ENCODE assay signal across 22 cellular contexts in the genomic region with DNA sequence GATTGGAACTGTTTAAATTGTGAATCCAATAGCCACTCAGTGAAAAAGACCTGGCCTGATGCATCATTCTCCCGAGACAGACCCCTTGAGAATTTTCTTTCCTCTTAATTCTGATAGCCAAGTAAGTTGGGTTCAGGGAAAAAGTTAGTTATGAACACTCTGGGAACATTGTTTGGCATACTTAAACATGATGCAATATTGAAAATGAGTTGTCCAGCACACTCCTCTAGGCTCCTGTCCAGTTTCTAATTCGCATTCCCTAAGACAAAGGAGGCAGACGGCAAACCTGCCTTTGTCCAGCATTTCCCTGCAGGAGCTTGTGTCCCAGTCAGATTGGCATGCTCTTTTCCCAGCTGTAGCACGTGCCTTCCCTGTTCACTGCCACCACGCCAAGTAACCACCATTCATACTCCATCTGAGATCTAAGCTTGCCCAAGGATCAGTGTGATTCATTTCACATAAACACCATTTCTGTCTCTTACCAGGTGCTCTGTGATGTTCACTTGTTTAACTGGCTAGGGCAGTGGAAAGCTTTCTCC.
DNase-seq lines count a peak whose midpoint lies in the region; ATAC-seq and TF ChIP-seq lines count a peak whose summit lies in the region.
"Had no signal": no experiment of that assay in that cellular context is flagged by ENCODE, and none has a peak within 500 bp of the region (broad histone marks: within the 10 kb centered on the region; RNA-seq: fewer than 3 reads in every experiment).

No MANE protein-coding gene starts in this region.

- in situ Hi-C loops in GM23248 (cut with MboI) = no loop called here

- WGBS in GM23248 (ENCODE audit: low coverage in 1 of 2, low lambda C conversion rate in 2 of 2, missing lambda C conversion rate in 2 of 2), 2 experiments = 2 to 3% methylated on average over 5 of the region's 5 CpGs
- WGBS in right cardiac atrium = 46% methylated on average over 5 of the region's 5 CpGs
- WGBS in stomach, 5 donors = 61 to 73% (median 63%) methylated on average over 5 of the region's 5 CpGs

- no peak for TF ChIP-seq EP300 in stomach (IDR thresholded peaks at IDR 0.05)

- H3K4me3 ChIP-seq in GM23248 = no peak overlapping the region
- H3K4me3 ChIP-seq in cardiac fibroblast (replicated peaks in 1 of 2; ENCODE audit: low read depth in 2 of 2, low read length in 2 of 2) = no peak overlapping the region
- H3K4me3 ChIP-seq in right cardiac atrium (ENCODE audit: low read length) = no peak overlapping the region
- no peak overlapping the region for H3K4me3 ChIP-seq in skeletal muscle cell (ENCODE audit: low read depth, low read length)
- H3K4me3 ChIP-seq in stomach = no peak overlapping the region
- H3K4me3 ChIP-seq in coronary artery = no peak overlapping the region
- H3K4me3 ChIP-seq: cardiac muscle cell, HAP-1, hepatocyte had no signal

- H3K4me1 ChIP-seq in GM23248 (ENCODE audit: insufficient read depth) = no peaks in the 10 kb centered on the region
- H3K4me1 ChIP-seq in right cardiac atrium (ENCODE audit: control insufficient read depth, insufficient read depth, low read length) = no peaks in the 10 kb centered on the region
- no peaks in the 10 kb centered on the region for H3K4me1 ChIP-seq in stomach
- H3K4me1 ChIP-seq: HAP-1 had no signal

- no peak overlapping the region for H3K9ac ChIP-seq in GM23248

- no peaks in the 10 kb centered on the region for H3K9me2 ChIP-seq in GM23248 (ENCODE audit: insufficient read depth)

- intact Hi-C loops in right cardiac atrium (cut with DNase I) (no loop called here), stomach (cut with DNase I; ENCODE audit: low total_unique reads) (no loop called here)

- H3K36me3 ChIP-seq in GM23248 (ENCODE audit: low read depth) (no peaks in the 10 kb centered on the region), stomach (no peaks in the 10 kb centered on the region)
- H3K36me3 ChIP-seq: cardiac muscle cell, HAP-1 had no signal

- no peaks in the 10 kb centered on the region for H3K79me2 ChIP-seq in GM23248 (ENCODE audit: insufficient read depth)
- H3K79me2 ChIP-seq: hepatocyte had no signal

- H3F3A ChIP-seq in GM23248 (ENCODE audit: insufficient read depth) = no peaks in the 10 kb centered on the region

- H3K27me3 ChIP-seq in GM23248 (replicated peaks; ENCODE audit: insufficient read depth) (0 out of 2 replicates have a peak, but pooled peaks cover 1% of the 10 kb centered on the region), right cardiac atrium (ENCODE audit: control insufficient read depth, insufficient read depth) (no peaks in the 10 kb centered on the region), stomach (no peaks in the 10 kb centered on the region)
- H3K27me3 ChIP-seq: cardiac muscle cell, hepatocyte had no signal

- H4K20me1 ChIP-seq in GM23248 (ENCODE audit: insufficient read depth) = no peaks in the 10 kb centered on the region

- H3K9me3 ChIP-seq in GM23248 (ENCODE audit: low read depth) (no peaks in the 10 kb centered on the region), right cardiac atrium (ENCODE audit: control insufficient read depth, low read length) (no peaks in the 10 kb centered on the region), stomach (peaks cover 0 to 14% (median 8%) of the 10 kb centered on the region in 4 donors)
- H3K9me3 ChIP-seq: HAP-1 had no signal

- DNase-seq in GM23248 (peak; percentile 44), cardiac fibroblast (ENCODE audit: low read depth in 2 of 2) (peak; percentile 8 to 10), right cardiac atrium (no peak), skeletal muscle cell (ENCODE audit: low read depth) (peak; percentile 15), RKO (ENCODE audit: low spot score) (no peak), stomach (no peak), pons (ENCODE audit: low spot score) (no peak), coronary artery (ENCODE audit: low spot score) (no peak)
- DNase-seq: activated CD4-positive, alpha-beta T cell treated with anti-CD3 and anti-CD28 coated beads for 1 hour; activated CD8-positive, alpha-beta memory T cell treated with anti-CD3 and anti-CD28 coated beads, Interleukin-2, amount 50 U/mL, for 48 hours; activated CD8-positive, alpha-beta T cell treated with anti-CD3 and anti-CD28 coated beads for 36 hours; COR-L47; erythroblast; NCI-H146; NCI-H2107; SIG-M5; stimulated activated CD4-positive, alpha-beta T cell treated with anti-CD3 and anti-CD28 coated beads, Interleukin-4, amount 100 ng/mL, for 24 hours had no signal

- ATAC-seq in right cardiac atrium = peak; percentile 37 to 52
- ATAC-seq: activated CD8-positive, alpha-beta T cell treated with anti-CD3 and anti-CD28 coated beads for 36 hours; Panc1 had no signal

- H2AFZ ChIP-seq in GM23248 = no peak overlapping the region
- H2AFZ ChIP-seq: hepatocyte had no signal

- no peak overlapping the region for H3K4me2 ChIP-seq in GM23248 (ENCODE audit: unreplicated experiment)
- H3K4me2 ChIP-seq: hepatocyte had no signal

- H3K27ac ChIP-seq in GM23248 (no peak overlapping the region), right cardiac atrium (ENCODE audit: low read length) (no peak overlapping the region), stomach (no peak overlapping the region), coronary artery (no peak overlapping the region)
- H3K27ac ChIP-seq: C4-2B, cardiac muscle cell, hepatocyte had no signal

- TF ChIP-seq POLR2A in stomach (IDR thresholded peaks at IDR 0.05) = no peak

- TF ChIP-seq CTCF in cardiac fibroblast (IDR thresholded peaks at IDR 0.05; ENCODE audit: low read depth, low read length) (no peak), stomach (IDR thresholded peaks at IDR 0.05) (no peak), coronary artery (IDR thresholded peaks at IDR 0.05) (no peak)

Comparison
In these comparisons a context has a peak if more than half of its experiments do, and no peak if none do; other contexts are left out.
1. DNase-seq: peak in GM23248 (single experiment), cardiac fibroblast (2 of 2) and skeletal muscle cell (single experiment); none in right cardiac atrium (0 of 3), RKO (single experiment), stomach (single experiment), pons (single experiment) and coronary artery (single experiment).